8 cellular contexts compared by ENCODE assay signal in the genomic region with DNA sequence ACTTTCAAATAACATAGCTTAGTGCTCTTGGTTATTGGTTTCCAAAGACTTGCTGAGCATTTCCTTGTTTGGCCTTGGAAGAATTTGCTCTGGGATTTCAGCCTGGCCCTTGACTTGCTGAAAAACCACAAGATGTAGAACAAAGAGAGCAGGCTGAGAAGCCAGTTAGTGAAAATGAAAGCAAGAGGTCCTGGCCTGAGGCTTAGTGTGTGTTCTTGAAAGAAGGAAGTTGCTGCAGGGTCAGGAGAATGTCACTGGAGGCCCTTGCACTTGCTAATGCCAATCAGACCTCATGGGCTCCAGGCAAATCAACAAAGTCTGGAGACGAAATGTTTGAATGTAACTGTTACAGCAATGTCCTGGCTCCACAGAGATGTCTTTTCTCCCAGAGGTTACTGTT.
DNase-seq lines count a peak whose midpoint lies in the region; ATAC-seq and TF ChIP-seq lines count a peak whose summit lies in the region.

No MANE protein-coding gene starts in this region.

- WGBS in liver, result 10% methylated on average over 1 of the region's 1 CpG
- 24 to 58% methylated on average over 1 of the region's 1 CpG for WGBS in thyroid gland, 2 donors

- peak overlapping the region in 1 of 2 donors; percentile 45 for H3K9ac ChIP-seq in liver (ENCODE audit: low read depth in 1 of 2, low read length in 2 of 2)

- H3K27ac ChIP-seq in liver (ENCODE audit: low read depth in 1 of 2, low read length in 2 of 2), result peak overlapping the region; percentile 55 to 64
- peak overlapping the region; percentile 34 to 56 (median 56) for H3K27ac ChIP-seq in thyroid gland

- peaks cover 0 to 15% (median 9%) of the 10 kb centered on the region in 4 donors for H3K4me1 ChIP-seq in liver (ENCODE audit: control insufficient read depth in 4 of 4, insufficient read depth in 4 of 4, low read length in 3 of 4)
- H3K4me1 ChIP-seq in thyroid gland, result peaks cover 4 to 12% of the 10 kb centered on the region in 2 donors

- ATAC-seq in HG02763 (IDR thresholded peaks at IDR 0.05; ENCODE audit: unreplicated experiment), result peak; percentile 100

- TF ChIP-seq CTCF in liver (IDR thresholded peaks at IDR 0.05; ENCODE audit: low read depth, low read length, missing input control) (no peak), thyroid gland (IDR thresholded peaks at IDR 0.05) (no peak)

- no peak overlapping the region for H3K4me3 ChIP-seq in liver (ENCODE audit: low read depth in 1 of 3, low read length in 3 of 3)
- no peak overlapping the region for H3K4me3 ChIP-seq in thyroid gland (replicated peaks in 1 of 3)

- peak; percentile 6 for DNase-seq in activated CD4-positive, alpha-beta T cell treated with anti-CD3 and anti-CD28 coated beads for 48 hours
- no peak for DNase-seq in activated CD4-positive, alpha-beta T cell treated with anti-CD3 and anti-CD28 coated beads, Interleukin-2, amount 50 U/mL, for 48 hours
- DNase-seq in NCI-H69 (lab: John Stamatoyannopoulos, UW), result peak; percentile 26
- peak; percentile 10 for DNase-seq in cerebellar cortex (ENCODE audit: low spot score)
- peak; percentile 41 to 44 for DNase-seq in thyroid gland
- DNase-seq in NCI-H2227 treated with DMSO at 0.1 percent for 48 hours (lab: John Stamatoyannopoulos, UW), result no peak

- H3K27me3 ChIP-seq in liver (ENCODE audit: control insufficient read depth in 4 of 4, insufficient read depth in 4 of 4, low read length in 3 of 4) (no peaks in the 10 kb centered on the region), thyroid gland (no peaks in the 10 kb centered on the region)

- H3K9me3 ChIP-seq in liver (ENCODE audit: control insufficient read depth in 4 of 4, low read length in 3 of 4) (no peaks in the 10 kb centered on the region), thyroid gland (no peaks in the 10 kb centered on the region)

- peak; percentile 19 to 54 for TF ChIP-seq RAD21 in liver (IDR thresholded peaks at IDR 0.05)

- intact Hi-C loops in thyroid gland (cut with DNase I), result loop anchor here (10.0 kb wide), 1 partner anchor 203 kb away; no protein-coding TSS in a partner anchor

- no peak for TF ChIP-seq POLR2A in thyroid gland (IDR thresholded peaks at IDR 0.05)

- H3K36me3 ChIP-seq in liver (ENCODE audit: control insufficient read depth in 4 of 4, insufficient read depth in 3 of 4, low read depth in 1 of 4, low read length in 3 of 4) (no peaks in the 10 kb centered on the region), thyroid gland (no peaks in the 10 kb centered on the region)

TF ChIP-seq in liver, 16 proteins besides CTCF, POLR2A, EP300 and RAD21:
- TF ChIP-seq, protein P1, sequence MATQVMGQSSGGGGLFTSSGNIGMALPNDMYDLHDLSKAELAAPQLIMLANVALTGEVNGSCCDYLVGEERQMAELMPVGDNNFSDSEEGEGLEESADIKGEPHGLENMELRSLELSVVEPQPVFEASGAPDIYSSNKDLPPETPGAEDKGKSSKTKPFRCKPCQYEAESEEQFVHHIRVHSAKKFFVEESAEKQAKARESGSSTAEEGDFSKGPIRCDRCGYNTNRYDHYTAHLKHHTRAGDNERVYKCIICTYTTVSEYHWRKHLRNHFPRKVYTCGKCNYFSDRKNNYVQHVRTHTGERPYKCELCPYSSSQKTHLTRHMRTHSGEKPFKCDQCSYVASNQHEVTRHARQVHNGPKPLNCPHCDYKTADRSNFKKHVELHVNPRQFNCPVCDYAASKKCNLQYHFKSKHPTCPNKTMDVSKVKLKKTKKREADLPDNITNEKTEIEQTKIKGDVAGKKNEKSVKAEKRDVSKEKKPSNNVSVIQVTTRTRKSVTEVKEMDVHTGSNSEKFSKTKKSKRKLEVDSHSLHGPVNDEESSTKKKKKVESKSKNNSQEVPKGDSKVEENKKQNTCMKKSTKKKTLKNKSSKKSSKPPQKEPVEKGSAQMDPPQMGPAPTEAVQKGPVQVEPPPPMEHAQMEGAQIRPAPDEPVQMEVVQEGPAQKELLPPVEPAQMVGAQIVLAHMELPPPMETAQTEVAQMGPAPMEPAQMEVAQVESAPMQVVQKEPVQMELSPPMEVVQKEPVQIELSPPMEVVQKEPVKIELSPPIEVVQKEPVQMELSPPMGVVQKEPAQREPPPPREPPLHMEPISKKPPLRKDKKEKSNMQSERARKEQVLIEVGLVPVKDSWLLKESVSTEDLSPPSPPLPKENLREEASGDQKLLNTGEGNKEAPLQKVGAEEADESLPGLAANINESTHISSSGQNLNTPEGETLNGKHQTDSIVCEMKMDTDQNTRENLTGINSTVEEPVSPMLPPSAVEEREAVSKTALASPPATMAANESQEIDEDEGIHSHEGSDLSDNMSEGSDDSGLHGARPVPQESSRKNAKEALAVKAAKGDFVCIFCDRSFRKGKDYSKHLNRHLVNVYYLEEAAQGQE (IDR thresholded peaks at IDR 0.05), result peak; percentile 12
- TF ChIP-seq, protein P2, sequence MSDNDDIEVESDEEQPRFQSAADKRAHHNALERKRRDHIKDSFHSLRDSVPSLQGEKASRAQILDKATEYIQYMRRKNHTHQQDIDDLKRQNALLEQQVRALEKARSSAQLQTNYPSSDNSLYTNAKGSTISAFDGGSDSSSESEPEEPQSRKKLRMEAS (IDR thresholded peaks at IDR 0.05), result no peak
- TF ChIP-seq RXRA (IDR thresholded peaks at IDR 0.05) (peak; percentile 83 to 86), EGR1 (IDR thresholded peaks at IDR 0.05; ENCODE audit: low read depth in 2 of 2) (no peak), YY1 (IDR thresholded peaks at IDR 0.05) (peak; percentile 17), SP1 (IDR thresholded peaks at IDR 0.05) (peak; percentile 60), NR2F2 (IDR thresholded peaks at IDR 0.05) (peak; percentile 94), HNF4G (IDR thresholded peaks at IDR 0.05) (no peak)

Comparison
In these comparisons a context has a peak if more than half of its experiments do, and no peak if none do; other contexts are left out.
1. DNase-seq: peak in activated CD4-positive, alpha-beta T cell treated with anti-CD3 and anti-CD28 coated beads for 48 hours (single experiment), NCI-H69 (single experiment), cerebellar cortex (single experiment) and thyroid gland (2 of 2); none in activated CD4-positive, alpha-beta T cell treated with anti-CD3 and anti-CD28 coated beads, Interleukin-2, amount 50 U/mL, for 48 hours (0 of 2) and NCI-H2227 treated with DMSO at 0.1 percent for 48 hours (single experiment).